9 cellular contexts compared by ENCODE assay signal in the genomic region with DNA sequence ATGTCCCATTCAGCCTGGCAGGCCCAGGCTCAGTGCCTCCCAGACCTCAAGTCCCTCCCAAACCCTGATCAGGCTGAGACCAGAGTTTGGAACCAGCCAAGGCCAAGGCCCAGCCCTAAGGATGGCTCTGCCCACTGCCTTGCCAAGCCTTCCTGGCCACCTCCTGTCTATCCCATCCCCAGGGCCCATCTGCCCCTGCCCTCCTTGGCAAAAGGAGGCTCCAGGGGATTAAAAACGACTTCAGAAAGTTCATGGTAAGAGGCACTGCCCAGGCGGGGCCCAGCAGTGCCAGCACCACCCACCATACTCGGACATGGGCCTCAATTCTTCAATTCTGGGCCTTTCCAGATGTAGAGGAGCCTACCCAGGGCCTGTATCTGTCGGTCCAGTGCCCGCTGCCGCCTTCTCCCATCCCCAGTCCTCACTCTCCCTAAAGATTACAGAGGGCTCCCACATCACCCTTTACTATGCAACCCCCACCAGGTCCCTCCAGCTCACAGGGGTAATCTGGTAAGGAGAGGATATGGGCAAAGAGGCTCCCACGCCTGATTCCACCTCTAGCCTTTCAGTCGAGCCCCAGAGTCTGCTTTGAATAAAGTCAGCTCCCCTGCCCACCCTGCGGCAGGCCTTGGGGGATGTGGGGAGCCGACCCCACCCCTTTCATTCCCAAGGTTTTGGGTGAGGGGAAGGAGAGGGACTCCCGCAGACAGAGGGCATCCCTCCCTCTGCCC. TPM values are rescaled to one million over a fixed set of nuclear protein-coding genes. Genes with fewer than 3 reads are reported as not detected.
DNase-seq lines count a peak whose midpoint lies in the region; ATAC-seq and TF ChIP-seq lines count a peak whose summit lies in the region.
"Had no signal": no experiment of that assay in that cellular context is flagged by ENCODE, and none has a peak within 500 bp of the region (broad histone marks: within the 10 kb centered on the region; RNA-seq: fewer than 3 reads in every experiment).

No MANE protein-coding gene starts in this region.

- H3K27me3 Mint-ChIP-seq in activated B cell treated with CpG ODN at 0.5 μM for 24 hours, result peaks cover 41% of the 10 kb centered on the region

- H3K27ac Mint-ChIP-seq in activated B cell treated with CpG ODN at 0.5 μM for 24 hours, result no peak overlapping the region

- H3K27me3 ChIP-seq in heart right ventricle (peaks cover 0 to 29% (median 0%) of the 10 kb centered on the region in 7 donors), psoas muscle (ENCODE audit: insufficient read depth in 3 of 3, low read length in 2 of 3) (no peaks in the 10 kb centered on the region)

- peaks cover 14% of the 10 kb centered on the region for H3K4me1 Mint-ChIP-seq in activated B cell treated with CpG ODN at 0.5 μM for 24 hours

- H3K36me3 ChIP-seq in heart right ventricle (peaks cover 0 to 4% (median under 1%) of the 10 kb centered on the region in 9 donors), psoas muscle (ENCODE audit: insufficient read depth in 1 of 2, low read depth in 1 of 2) (peaks cover 0 to 5% of the 10 kb centered on the region in 2 donors)

- H3K4me3 Mint-ChIP-seq in activated B cell treated with CpG ODN at 0.5 μM for 24 hours, result peak overlapping the region; percentile 58

- no peaks in the 10 kb centered on the region for H3K36me3 Mint-ChIP-seq in activated B cell treated with CpG ODN at 0.5 μM for 24 hours (ENCODE audit: low read depth)

- H3K4me1 ChIP-seq in heart right ventricle (peaks cover 7 to 60% (median 50%) of the 10 kb centered on the region in 9 donors), psoas muscle (peaks cover 8% of the 10 kb centered on the region)

- POLR2A ChIA-PET in activated B cell treated with CpG ODN at 0.5 μM for 24 hours (lab: Charles Lee), result no interaction called here

- no peaks in the 10 kb centered on the region for H3K9me3 Mint-ChIP-seq in activated B cell treated with CpG ODN at 0.5 μM for 24 hours

- intact Hi-C loops in activated B cell treated with CpG ODN at 0.5 μM for 24 hours (cut with micrococcal nuclease), result no loop called here
- intact Hi-C loops in heart right ventricle (cut with DNase I), result loop anchor here in 1 of 10 donors (5.0 kb wide), 1 partner anchor 106 kb away; a partner anchor contains a TSS
- intact Hi-C loops in psoas muscle (cut with DNase I), result no loop called here
- intact Hi-C loops in posterior vena cava (cut with DNase I), result no loop called here

- no peaks in the 10 kb centered on the region for H3K9me3 ChIP-seq in heart right ventricle
- H3K9me3 ChIP-seq in psoas muscle, result no peaks in the 10 kb centered on the region

- H3K27ac ChIP-seq in heart right ventricle (peak overlapping the region; percentile 94 to 99 (median 98)), psoas muscle (peak overlapping the region; percentile 65)

- CTCF ChIA-PET in activated B cell treated with CpG ODN at 0.5 μM for 24 hours (lab: Charles Lee), result no interaction called here

- DNase-seq in EH (ENCODE audit: low read depth), result peak; percentile 24
- no peak for DNase-seq in activated B cell treated with CpG ODN at 0.5 μM for 24 hours
- DNase-seq in heart right ventricle, result no peak
- no peak for DNase-seq in psoas muscle
- DNase-seq in NOMO-1 (lab: John Stamatoyannopoulos, UW; ENCODE audit: unreplicated experiment in 2 of 2), result no peak
- no peak for DNase-seq in activated CD8-positive, alpha-beta memory T cell treated with anti-CD3 and anti-CD28 coated beads for 24 hours
- no peak for DNase-seq in posterior vena cava (ENCODE audit: low spot score)
- DNase-seq: T1000 had no signal

- 4 to 6% methylated on average over 11 of the region's 11 CpGs for WGBS in heart right ventricle, 2 donors
- WGBS in psoas muscle, 3 donors, result 13 to 17% (median 13%) methylated on average over 11 of the region's 11 CpGs

- no peak for ATAC-seq in activated B cell treated with CpG ODN at 0.5 μM for 24 hours (ENCODE audit: low read depth)
- ATAC-seq in heart right ventricle, result peak; percentile 19 to 73 (median 42)
- ATAC-seq in psoas muscle, result peak in 3 of 4 donors; percentile 12 to 18 (median 14)
- ATAC-seq in GM18519 (IDR thresholded peaks at IDR 0.05; ENCODE audit: low FRiP score, unreplicated experiment), result no peak

- peak overlapping the region; percentile 75 to 99 (median 98) for H3K4me3 ChIP-seq in heart right ventricle
- H3K4me3 ChIP-seq in psoas muscle, result peak overlapping the region; percentile 97

- no peak for TF ChIP-seq CTCF in activated B cell treated with CpG ODN at 0.5 μM for 24 hours (IDR thresholded peaks at IDR 0.05)
- no peak for TF ChIP-seq CTCF in heart right ventricle (IDR thresholded peaks at IDR 0.05)
- no peak for TF ChIP-seq CTCF in psoas muscle (IDR thresholded peaks at IDR 0.05)

RNA-seq across cellular contexts. Expression of a gene that starts 0.9 kb away (rescaled TPM):
- total RNA-seq in activated B cell treated with CpG ODN at 0.5 μM for 24 hours (0.37 and 0.60 TPM in 2 replicates), heart right ventricle (100 to 1,000 TPM in 8 of 10 donors, 10 to 100 TPM in 2; 84.4 to 144 (median 122) TPM), psoas muscle (10 to 100 TPM; 13.1 to 18.9 (median 13.4) TPM), posterior vena cava (10 to 100 TPM; 31.6 to 39.2 TPM)
- polyA plus RNA-seq in heart right ventricle (100 to 1,000 TPM in 1 of 2 donors, 10 to 100 TPM in 1; 35.3 to 123 TPM), psoas muscle (1 to 10 TPM; 5.3 to 9.2 (median 7.6) TPM)

RNA-seq across cellular contexts. Expression of a gene that starts 30.3 kb away (rescaled TPM):
- total RNA-seq in activated B cell treated with CpG ODN at 0.5 μM for 24 hours, result 1.9 and 2.1 TPM in 2 replicates
- total RNA-seq in heart right ventricle, result 1 to 10 TPM; 2.2 to 7.8 (median 4.1) TPM
- 10 to 100 TPM in 1 of 2 donors, 1 to 10 TPM in 1; 4.3 to 13.5 TPM for polyA plus RNA-seq in heart right ventricle
- 1 to 10 TPM; 2.0 to 3.5 (median 2.5) TPM for total RNA-seq in psoas muscle
- polyA plus RNA-seq in psoas muscle, result 1 to 10 TPM in 2 of 3 donors, under 1 TPM in 1; 0.92 to 1.7 (median 1.6) TPM
- 10 to 100 TPM; 11.8 to 23.8 TPM for total RNA-seq in posterior vena cava

Comparison
In these comparisons a context has a peak if more than half of its experiments do, and no peak if none do; other contexts are left out.
1. ATAC-seq: peak in heart right ventricle (8 of 8) and psoas muscle (3 of 4); none in activated B cell treated with CpG ODN at 0.5 μM for 24 hours (single experiment) and GM18519 (single experiment).